ENCODE assay signal across 19 cellular contexts in genomic region chr2:70983506-70984227, GRCh38. TPM values are rescaled to one million over a fixed set of nuclear protein-coding genes. Genes with fewer than 3 reads are reported as not detected.
DNase-seq lines count a peak whose midpoint lies in the region; ATAC-seq, FAIRE-seq and TF ChIP-seq lines count a peak whose summit lies in the region.
"Had no signal": no experiment of that assay in that cellular context is flagged by ENCODE, and none has a peak within 500 bp of the region (broad histone marks: within the 10 kb centered on the region; RNA-seq: fewer than 3 reads in every experiment).

No MANE protein-coding gene starts in this region.

- WGBS in body of pancreas, 2 donors = 80 to 85% methylated on average over 8 of the region's 8 CpGs

- intact Hi-C loops in body of pancreas (cut with DNase I) = no loop called here

- no peaks in the 10 kb centered on the region for H3K27me3 ChIP-seq in body of pancreas
- no peaks in the 10 kb centered on the region for H3K27me3 ChIP-seq in osteoblast (ENCODE audit: insufficient read depth, low read length)

- H3K4me3 ChIP-seq in body of pancreas (no peak overlapping the region), osteoblast (ENCODE audit: insufficient read depth, low read length) (no peak overlapping the region)

- peaks cover 3% of the 10 kb centered on the region for H4K20me1 ChIP-seq in osteoblast (ENCODE audit: insufficient read depth, low read length)

- H3K79me2 ChIP-seq in osteoblast (ENCODE audit: insufficient read depth, low read length) = no peaks in the 10 kb centered on the region

- H3K4me1 ChIP-seq in body of pancreas (peaks cover 7% of the 10 kb centered on the region), osteoblast (ENCODE audit: insufficient read depth, low read length) (no peaks in the 10 kb centered on the region)

- FAIRE-seq in D721Med (lab: Jason Lieb, UNC) = no peak
- FAIRE-seq: RCC 7860 had no signal

- ATAC-seq in body of pancreas = no peak

- DNase-seq in AG20443 (ENCODE audit: low spot score) = peak; percentile 2
- peak; percentile 37 for DNase-seq in D721Med (ENCODE audit: insufficient read length, low spot score)
- peak in 3 of 4 donors; percentile 0 to 6 (median 3) for DNase-seq in body of pancreas
- DNase-seq in osteoblast (ENCODE audit: insufficient read length, low spot score, missing footprints) = peak; percentile 53
- DNase-seq in SHP77 (lab: John Stamatoyannopoulos, UW) = no peak
- DNase-seq in NCI-H2029 treated with DMSO at 0.1 percent for 48 hours (lab: John Stamatoyannopoulos, UW) = no peak
- DNase-seq in kidney tubule cell (ENCODE audit: low spot score) = no peak
- DNase-seq: DND-41, GF-D8, GOT3, HFFc6, NCI-H1092, NCI-H446 treated with DMSO at 0.1 percent for 48 hours, NCI-H774, SIG-M5 had no signal

- TF ChIP-seq CTCF in D721Med (IDR thresholded peaks at IDR 0.05; ENCODE audit: insufficient read depth, missing control alignments) = no peak
- no peak for TF ChIP-seq CTCF in body of pancreas (IDR thresholded peaks at IDR 0.05)
- TF ChIP-seq CTCF in osteoblast (IDR thresholded peaks at IDR 0.05; ENCODE audit: extremely low read depth, low read depth, low read length) = no peak

- no peak overlapping the region for H2AFZ ChIP-seq in osteoblast (ENCODE audit: low read length)

- H3K9me3 ChIP-seq in body of pancreas (no peaks in the 10 kb centered on the region), osteoblast (ENCODE audit: low read depth, low read length) (no peaks in the 10 kb centered on the region)

- no peak for TF ChIP-seq POLR2A in body of pancreas (IDR thresholded peaks at IDR 0.05)

- peaks cover 0 to 9% of the 10 kb centered on the region in 2 donors for H3K36me3 ChIP-seq in body of pancreas (replicated peaks in 1 of 2; ENCODE audit: insufficient read depth in 1 of 2, low read depth in 2 of 2)
- peaks cover 27% of the 10 kb centered on the region for H3K36me3 ChIP-seq in osteoblast (ENCODE audit: insufficient read depth, low read length)

- no peak overlapping the region for H3K4me2 ChIP-seq in osteoblast (ENCODE audit: insufficient read depth, low read length)
- H3K4me2 ChIP-seq: KMS-11 had no signal

- no peak overlapping the region for H3K27ac ChIP-seq in body of pancreas
- H3K27ac ChIP-seq in osteoblast (ENCODE audit: low read depth, low read length) = no peak overlapping the region
- H3K27ac ChIP-seq: KMS-11 had no signal

RNA-seq across cellular contexts. Expression of gene ANKRD53, which starts 5.2 kb away (rescaled TPM):
- total RNA-seq in body of pancreas = 10 to 100 TPM in 1 of 2 donors, 1 to 10 TPM in 1; 4.7 to 10.2 TPM
- total RNA-seq in osteoblast = 0.88 and 1.1 TPM in 2 replicates
- total RNA-seq: MCF 10A had no signal

RNA-seq across cellular contexts. Expression of gene TEX261, which starts 11.0 kb away (rescaled TPM):
- total RNA-seq in body of pancreas = 10 to 100 TPM; 16.6 to 19.1 TPM
- 30.0 and 36.8 TPM in 2 replicates for total RNA-seq in osteoblast

RNA-seq across cellular contexts. Expression of gene ATP6V1B1, which starts 48.0 kb away (rescaled TPM):
- 10 to 100 TPM in 1 of 2 donors, 1 to 10 TPM in 1; 9.9 to 17.9 TPM for total RNA-seq in body of pancreas
- total RNA-seq in osteoblast = 0.88 and 2.5 TPM in 2 replicates
- total RNA-seq: CD8-positive, alpha-beta T cell; MCF 10A had no signal

Comparison
In these comparisons a context has a peak if more than half of its experiments do, and no peak if none do; other contexts are left out.
1. DNase-seq: peak in AG20443 (single experiment), D721Med (single experiment), body of pancreas (3 of 4) and osteoblast (single experiment); none in SHP77 (0 of 2), NCI-H2029 treated with DMSO at 0.1 percent for 48 hours (single experiment) and kidney tubule cell (single experiment).